ENCODE assay signal across 1 cellular context in the genomic region with DNA sequence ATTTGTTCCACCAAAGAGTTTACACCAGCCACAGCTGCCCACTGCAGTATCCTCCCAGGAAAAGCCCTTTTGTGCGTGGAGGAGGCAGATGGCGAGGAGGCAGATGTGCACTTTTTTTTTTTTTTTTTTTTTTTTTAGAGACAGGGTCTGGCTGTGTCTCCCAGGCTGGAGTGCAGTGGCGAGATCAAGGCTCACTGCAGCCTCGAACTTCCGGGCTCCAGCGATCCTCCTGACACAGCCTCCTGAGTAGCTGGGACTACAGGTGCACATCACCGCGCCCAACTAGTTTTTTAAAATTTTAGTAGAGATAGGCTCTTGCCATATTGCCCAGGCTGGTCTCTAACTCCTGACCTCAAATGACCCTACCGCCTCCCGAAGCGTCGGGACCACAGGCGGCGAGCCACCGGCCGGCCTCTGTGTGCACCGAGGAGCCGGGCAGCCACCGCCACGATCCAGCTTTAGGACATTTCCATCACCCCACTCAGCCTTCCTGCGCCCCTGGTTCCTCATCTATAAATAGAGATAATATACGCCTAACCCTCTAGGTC.
TF ChIP-seq lines count a peak whose summit lies in the region.

No MANE protein-coding gene starts in this region.

TF ChIP-seq in WTC11, 78 proteins besides CTCF, POLR2A, EP300 and RAD21 (continued from another document):
- TF ChIP-seq, protein P1, sequence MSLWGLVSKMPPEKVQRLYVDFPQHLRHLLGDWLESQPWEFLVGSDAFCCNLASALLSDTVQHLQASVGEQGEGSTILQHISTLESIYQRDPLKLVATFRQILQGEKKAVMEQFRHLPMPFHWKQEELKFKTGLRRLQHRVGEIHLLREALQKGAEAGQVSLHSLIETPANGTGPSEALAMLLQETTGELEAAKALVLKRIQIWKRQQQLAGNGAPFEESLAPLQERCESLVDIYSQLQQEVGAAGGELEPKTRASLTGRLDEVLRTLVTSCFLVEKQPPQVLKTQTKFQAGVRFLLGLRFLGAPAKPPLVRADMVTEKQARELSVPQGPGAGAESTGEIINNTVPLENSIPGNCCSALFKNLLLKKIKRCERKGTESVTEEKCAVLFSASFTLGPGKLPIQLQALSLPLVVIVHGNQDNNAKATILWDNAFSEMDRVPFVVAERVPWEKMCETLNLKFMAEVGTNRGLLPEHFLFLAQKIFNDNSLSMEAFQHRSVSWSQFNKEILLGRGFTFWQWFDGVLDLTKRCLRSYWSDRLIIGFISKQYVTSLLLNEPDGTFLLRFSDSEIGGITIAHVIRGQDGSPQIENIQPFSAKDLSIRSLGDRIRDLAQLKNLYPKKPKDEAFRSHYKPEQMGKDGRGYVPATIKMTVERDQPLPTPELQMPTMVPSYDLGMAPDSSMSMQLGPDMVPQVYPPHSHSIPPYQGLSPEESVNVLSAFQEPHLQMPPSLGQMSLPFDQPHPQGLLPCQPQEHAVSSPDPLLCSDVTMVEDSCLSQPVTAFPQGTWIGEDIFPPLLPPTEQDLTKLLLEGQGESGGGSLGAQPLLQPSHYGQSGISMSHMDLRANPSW (CRISPR knock-in tag; conservative IDR thresholded peaks at IDR 0.05; ENCODE audit: low read depth): no peak
- TF ChIP-seq NFATC4 (CRISPR knock-in tag; IDR thresholded peaks at IDR 0.05): no peak
- no peak for TF ChIP-seq TEAD4 (CRISPR knock-in tag; IDR thresholded peaks at IDR 0.05)
- TF ChIP-seq GABPB1 (CRISPR knock-in tag; IDR thresholded peaks at IDR 0.05): no peak
- TF ChIP-seq EMX1 (CRISPR knock-in tag; IDR thresholded peaks at IDR 0.05): no peak
- TF ChIP-seq OVOL2 (CRISPR knock-in tag; IDR thresholded peaks at IDR 0.05; ENCODE audit: borderline replicate concordance): no peak
TF ChIP-seq in WTC11: peak in this region for 0.
